ENCODE assay signal across 28 cellular contexts in the genomic region with DNA sequence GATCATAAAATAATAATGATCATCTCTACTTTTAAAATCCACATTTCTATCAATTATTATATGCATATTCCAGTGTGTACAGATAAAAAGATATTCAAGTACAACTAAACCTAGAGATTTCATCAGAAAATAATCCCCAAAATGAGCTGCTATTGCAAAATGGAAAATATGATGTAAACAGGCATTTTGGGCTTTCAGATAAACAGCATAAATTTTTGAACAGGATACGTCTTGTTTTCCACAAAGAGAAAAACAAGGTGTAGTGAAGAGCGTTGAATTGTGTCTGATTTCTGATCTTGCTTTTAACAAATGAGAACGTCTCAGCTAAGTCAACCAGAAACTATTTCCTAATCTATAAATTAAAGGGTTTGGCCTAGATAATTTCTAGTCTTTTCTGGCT.
"Had no signal": no experiment of that assay in that cellular context is flagged by ENCODE, and none has a peak within 500 bp of the region (broad histone marks: within the 10 kb centered on the region; RNA-seq: fewer than 3 reads in every experiment).

No MANE protein-coding gene starts in this region.

- H3K36me3 ChIP-seq: adrenal gland, ascending aorta, brain microvascular endothelial cell, gastrocnemius medialis, WERI-Rb-1 had no signal

- H3K4me1 ChIP-seq: adrenal gland, ascending aorta, gastrocnemius medialis had no signal

- H3K4me3 ChIP-seq: adrenal gland, ascending aorta, coronary artery, dorsolateral prefrontal cortex, gastrocnemius medialis had no signal

- ATAC-seq: activated CD4-positive, CD25-positive, alpha-beta regulatory T cell treated with anti-CD3 and anti-CD28 coated beads, Interleukin-2, amount 50 U/mL, for 24 hours; activated CD8-positive, alpha-beta T cell treated with anti-CD3 and anti-CD28 coated beads for 36 hours; activated T-cell treated with anti-CD3 and anti-CD28 coated beads, Interleukin-2, amount 50 U/mL, for 4 hours; activated T-helper 17 cell treated with anti-CD3 and anti-CD28 coated beads, Interleukin-2, amount 50 U/mL, for 72 hours; esophagus mucosa; foreskin keratinocyte; gastrocnemius medialis; T-helper 17 cell had no signal

- H3K9me3 ChIP-seq: adrenal gland, ascending aorta, gastrocnemius medialis had no signal

- H3K27ac ChIP-seq: adrenal gland, ascending aorta, brain microvascular endothelial cell, coronary artery, dorsolateral prefrontal cortex, foreskin keratinocyte, gastrocnemius medialis, WERI-Rb-1 had no signal

- H3K27me3 ChIP-seq: adrenal gland, ascending aorta, brain microvascular endothelial cell, foreskin keratinocyte, gastrocnemius medialis had no signal

- DNase-seq: activated B cell treated with CpG ODN at 0.5 μM for 24 hours; activated CD4-positive, alpha-beta T cell treated with anti-CD3 and anti-CD28 coated beads for 48 hours; activated CD4-positive, alpha-beta T cell treated with anti-CD3 and anti-CD28 coated beads, Interleukin-2, amount 50 U/mL, for 1 hour; activated CD4-positive, alpha-beta T cell treated with anti-CD3 and anti-CD28 coated beads, Interleukin-2, amount 50 U/mL, for 48 hours; activated CD8-positive, alpha-beta memory T cell treated with anti-CD3 and anti-CD28 coated beads for 24 hours; activated CD8-positive, alpha-beta T cell treated with anti-CD3 and anti-CD28 coated beads for 36 hours; activated effector memory CD4-positive, alpha-beta T cell treated with Interleukin-2 at 50 U/mL for 16 hours; activated gamma-delta T cell treated with Interleukin-2 at 50 U/mL for 16 hours; activated naive CD4-positive, alpha-beta T cell treated with anti-CD3 and anti-CD28 coated beads, Interleukin-2, amount 50 U/mL, for 16 hours; activated naive CD4-positive, alpha-beta T cell treated with Interleukin-2 at 50 U/mL for 16 hours; activated T-cell treated with anti-CD3 and anti-CD28 coated beads, Interleukin-2, amount 50 U/mL, for 4 hours; adrenal gland; brain microvascular endothelial cell; dorsolateral prefrontal cortex; effector memory CD4-positive, alpha-beta T cell; endodermal cell; foreskin keratinocyte; gastrocnemius medialis; glutamatergic neuron; T-helper 1 cell; T-helper 17 cell; T1000; WERI-Rb-1 had no signal
